In genomic region chr4:164874791-164875190, GRCh38 we compare ENCODE assay signal across 18 cellular contexts. TPM values are rescaled to one million over a fixed set of nuclear protein-coding genes. Genes with fewer than 3 reads are reported as not detected.
DNase-seq lines count a peak whose midpoint lies in the region; ATAC-seq and TF ChIP-seq lines count a peak whose summit lies in the region.
"Had no signal": no experiment of that assay in that cellular context is flagged by ENCODE, and none has a peak within 500 bp of the region (broad histone marks: within the 10 kb centered on the region; RNA-seq: fewer than 3 reads in every experiment).

No MANE protein-coding gene starts in this region.

- H3K4me1 ChIP-seq in H9 (ENCODE audit: insufficient read depth, low read length) (peaks cover 2% of the 10 kb centered on the region; the same call in 1 of the 2 replicates), PC-3 (ENCODE audit: insufficient read depth, low read length) (no peaks in the 10 kb centered on the region), trophoblast cell (ENCODE audit: control insufficient read depth in 1 of 2, insufficient read depth in 2 of 2, low read length in 2 of 2) (peaks cover 0 to 2% of the 10 kb centered on the region in 2 experiments), left lung (peaks cover 0 to 5% of the 10 kb centered on the region in 2 donors), Karpas-422 (ENCODE audit: low read length) (peaks cover 8% of the 10 kb centered on the region)

- H3K27ac ChIP-seq in H9 (ENCODE audit: insufficient read length, low read depth, low read length) = no peak overlapping the region
- no peak overlapping the region for H3K27ac ChIP-seq in PC-3 (ENCODE audit: low read length)
- no peak overlapping the region for H3K27ac ChIP-seq in epithelial cell of prostate
- H3K27ac ChIP-seq in trophoblast cell (ENCODE audit: low read depth, low read length) = no peak overlapping the region
- no peak overlapping the region for H3K27ac ChIP-seq in left lung
- H3K27ac ChIP-seq in Karpas-422 (ENCODE audit: low read length) = no peak overlapping the region
- H3K27ac ChIP-seq: C4-2B had no signal

- no peak overlapping the region for H3K4me2 ChIP-seq in H9 (ENCODE audit: insufficient read depth, insufficient read length, low read length)
- H3K4me2 ChIP-seq in PC-3 (ENCODE audit: low read length) = no peak overlapping the region
- peak overlapping the region; percentile 27 for H3K4me2 ChIP-seq in trophoblast cell (ENCODE audit: low read length)
- no peak overlapping the region for H3K4me2 ChIP-seq in Karpas-422 (ENCODE audit: low read depth, low read length, poor library complexity, severe bottlenecking)

- peaks cover 3% of the 10 kb centered on the region for H3K23me2 ChIP-seq in H9 (ENCODE audit: insufficient read length, low read depth, low read length, poor library complexity, severe bottlenecking)

- no peaks in the 10 kb centered on the region for H3F3A ChIP-seq in PC-3 (ENCODE audit: low read length, unreplicated experiment)

- H3K36me3 ChIP-seq in PC-3 (ENCODE audit: low read depth, low read length) (no peaks in the 10 kb centered on the region), trophoblast cell (ENCODE audit: control insufficient read depth in 1 of 2, insufficient read depth in 2 of 2, low read length in 2 of 2) (no peaks in the 10 kb centered on the region), left lung (no peaks in the 10 kb centered on the region), Karpas-422 (ENCODE audit: insufficient read depth, low read length) (no peaks in the 10 kb centered on the region)

- H3K23ac ChIP-seq in H9 (ENCODE audit: insufficient read length, low read depth, low read length) (no peak overlapping the region), trophoblast cell (ENCODE audit: low read length) (no peak overlapping the region)

- H3K4me3 Mint-ChIP-seq in H9 = no peak overlapping the region

- no peak overlapping the region for H2BK12ac ChIP-seq in H9 (ENCODE audit: insufficient read length, low read depth, low read length)
- H2BK12ac ChIP-seq in trophoblast cell (ENCODE audit: low read length) = no peak overlapping the region

- H4K8ac ChIP-seq in H9 (replicated peaks; ENCODE audit: insufficient read length, low read depth, low read length) = no peak overlapping the region
- H4K8ac ChIP-seq in trophoblast cell (ENCODE audit: low read depth, low read length) = peak overlapping the region; percentile 43

- H4K20me1 ChIP-seq in H9 (ENCODE audit: control insufficient read depth, insufficient read depth, insufficient read length) (no peaks in the 10 kb centered on the region), PC-3 (ENCODE audit: low read length) (no peaks in the 10 kb centered on the region), Karpas-422 (ENCODE audit: insufficient read depth, low read depth, low read length) (no peaks in the 10 kb centered on the region)

- H4K5ac ChIP-seq in H9 (ENCODE audit: insufficient read length, low read depth, low read length) = no peak overlapping the region

- peaks cover 0 to 7% of the 10 kb centered on the region in 2 experiments; a peak in 2 of 5 replicates for H3K9me3 Mint-ChIP-seq in H9

- H4K91ac ChIP-seq in H9 (ENCODE audit: insufficient read length, low read depth, low read length) = no peak overlapping the region
- no peak overlapping the region for H4K91ac ChIP-seq in trophoblast cell (ENCODE audit: low read depth, low read length)

- no peak overlapping the region for H3K14ac ChIP-seq in H9 (ENCODE audit: insufficient read depth, low read length)
- no peak overlapping the region for H3K14ac ChIP-seq in trophoblast cell (ENCODE audit: low read length)

- no peak overlapping the region for H3K56ac ChIP-seq in H9 (ENCODE audit: insufficient read length, low read depth, low read length)

- no peak overlapping the region for H3K4me3 ChIP-seq in PC-3 (ENCODE audit: low read length)
- H3K4me3 ChIP-seq in trophoblast cell (ENCODE audit: low read depth, low read length) = no peak overlapping the region
- H3K4me3 ChIP-seq in left lung = no peak overlapping the region
- no peak overlapping the region for H3K4me3 ChIP-seq in Karpas-422 (ENCODE audit: low read length)

- H3K18ac ChIP-seq in H9 (ENCODE audit: insufficient read length, low read depth, low read length) (no peak overlapping the region), trophoblast cell (ENCODE audit: low read length) (no peak overlapping the region)

- CTCF ChIA-PET in PC-3 (lab: Charles Lee) = no interaction called here

- no peak for DNase-seq in H9
- DNase-seq in PC-3 = peak; percentile 28
- peak; percentile 12 for DNase-seq in epithelial cell of prostate (ENCODE audit: low read depth, low spot score)
- DNase-seq in trophoblast cell = no peak
- DNase-seq in left lung = no peak
- DNase-seq in Karpas-422 = no peak
- DNase-seq in HK-2 (ENCODE audit: unreplicated experiment) = no peak
- DNase-seq: IMR-90, NCI-H1105 treated with DMSO at 0.1 percent for 48 hours, NCI-H1694 treated with DMSO at 0.1 percent for 48 hours, NCI-H226, NCI-H69 had no signal

- no peaks in the 10 kb centered on the region for H3K79me1 ChIP-seq in H9 (ENCODE audit: insufficient read depth, low read depth, low read length, poor library complexity, severe bottlenecking)
- H3K79me1 ChIP-seq in trophoblast cell (ENCODE audit: low read length) = no peaks in the 10 kb centered on the region

- no peak overlapping the region for H4K12ac ChIP-seq in trophoblast cell (ENCODE audit: low read depth, low read length)

- no TSS peak for BruUV-seq in PC-3 (replicated peaks; lab: Mats Ljungman, UMichigan)

- H2BK120ac ChIP-seq in H9 (ENCODE audit: low read depth, low read length, poor library complexity, severe bottlenecking) (no peak overlapping the region), trophoblast cell (ENCODE audit: insufficient read depth, low read length, poor library complexity) (no peak overlapping the region)

- no peak overlapping the region for H2BK15ac ChIP-seq in H9 (ENCODE audit: low read depth, low read length)

- TF ChIP-seq CTCF in H9 (conservative IDR thresholded peaks at IDR 0.05) = no peak
- TF ChIP-seq CTCF in PC-3 (conservative IDR thresholded peaks at IDR 0.05; ENCODE audit: low read depth, low read length) = no peak
- TF ChIP-seq CTCF in left lung (IDR thresholded peaks at IDR 0.05) = no peak

- H2BK5ac ChIP-seq in H9 (ENCODE audit: insufficient read length, low read length) = no peak overlapping the region
- H2BK5ac ChIP-seq in trophoblast cell (ENCODE audit: low read depth, low read length, poor library complexity) = no peak overlapping the region

- WGBS in H9 (ENCODE audit: extremely low coverage, insufficient read length, low lambda C conversion rate) = no CpG with 5 or more reads among the region's 3 CpGs
- no CpG with 5 or more reads among the region's 3 CpGs for WGBS in trophoblast cell (ENCODE audit: extremely low coverage, insufficient coverage, insufficient read length)

- ATAC-seq in PC-3 (no peak), left lung (no peak), GM18867 (IDR thresholded peaks at IDR 0.05; ENCODE audit: unreplicated experiment) (no peak)

- no peaks in the 10 kb centered on the region for H3K27me3 ChIP-seq in H9 (ENCODE audit: insufficient read depth, low read length)
- H3K27me3 ChIP-seq in PC-3 (ENCODE audit: low read length) = no peaks in the 10 kb centered on the region; the same call in 1 of the 2 replicates
- no peaks in the 10 kb centered on the region for H3K27me3 ChIP-seq in trophoblast cell (ENCODE audit: insufficient read depth, low read length)
- H3K27me3 ChIP-seq in left lung = no peaks in the 10 kb centered on the region
- no peaks in the 10 kb centered on the region; the same call in 1 of the 2 replicates for H3K27me3 ChIP-seq in Karpas-422 (ENCODE audit: low read length)

- H3K27me3 Mint-ChIP-seq in H9 (ENCODE audit: low read depth) = no peaks in the 10 kb centered on the region

- H3K9ac ChIP-seq in H9 (ENCODE audit: extremely low read depth, insufficient read length, low read length) (no peak overlapping the region), PC-3 (ENCODE audit: low read length) (no peak overlapping the region), trophoblast cell (ENCODE audit: low read length) (no peak overlapping the region), Karpas-422 (ENCODE audit: low read length) (no peak overlapping the region)

- peaks cover 4 to 37% (median 22%) of the 10 kb centered on the region in 3 experiments; a peak in 5 of 7 replicates for H3K36me3 Mint-ChIP-seq in H9 (ENCODE audit: insufficient read depth in 1 of 3, low read depth in 3 of 3)

- peaks cover 39 to 52% of the 10 kb centered on the region in 2 experiments for H3K4me1 Mint-ChIP-seq in H9

- no peak overlapping the region for H3T11ph ChIP-seq in H9 (ENCODE audit: low read length)

- peak overlapping the region; percentile 78 to 89 (median 81); a peak in 5 of 7 replicates for H3K27ac Mint-ChIP-seq in H9

- no peak overlapping the region for H3K4ac ChIP-seq in H9 (ENCODE audit: low read depth, low read length)
- no peak overlapping the region for H3K4ac ChIP-seq in trophoblast cell (ENCODE audit: low read depth, low read length)

- H3K79me2 ChIP-seq in H9 (ENCODE audit: insufficient read depth, low read length) (peaks cover 5% of the 10 kb centered on the region; the same call in 1 of the 2 replicates), PC-3 (ENCODE audit: low read length) (no peaks in the 10 kb centered on the region), trophoblast cell (ENCODE audit: control insufficient read depth, insufficient read depth, low read length, poor library complexity) (no peaks in the 10 kb centered on the region), Karpas-422 (ENCODE audit: low read length) (no peaks in the 10 kb centered on the region)

- no peaks in the 10 kb centered on the region for H3K9me2 ChIP-seq in PC-3 (replicated peaks; ENCODE audit: low read length)
- no peaks in the 10 kb centered on the region for H3K9me2 ChIP-seq in Karpas-422 (replicated peaks; ENCODE audit: insufficient read depth, low read length)

- intact Hi-C loops in PC-3 (cut with micrococcal nuclease) (no loop called here), left lung (cut with DNase I) (no loop called here)

- H2AK5ac ChIP-seq in H9 (ENCODE audit: insufficient read length, low read length) = no peak overlapping the region
- H2AK5ac ChIP-seq in trophoblast cell (ENCODE audit: low read length) = no peak overlapping the region

- H3K9me3 ChIP-seq in H9 (ENCODE audit: control insufficient read depth, low read depth, low read length) = no peaks in the 10 kb centered on the region
- no peaks in the 10 kb centered on the region for H3K9me3 ChIP-seq in PC-3 (ENCODE audit: low read length)
- H3K9me3 ChIP-seq in trophoblast cell (ENCODE audit: insufficient read depth, low read depth, low read length) = no peaks in the 10 kb centered on the region
- H3K9me3 ChIP-seq in left lung = no peaks in the 10 kb centered on the region
- H3K9me3 ChIP-seq in Karpas-422 (ENCODE audit: low read length) = no peaks in the 10 kb centered on the region

- POLR2A ChIA-PET in PC-3 (lab: Charles Lee; ENCODE audit: unreplicated experiment) = no interaction called here

- no peak overlapping the region for H2BK20ac ChIP-seq in H9 (ENCODE audit: low read depth, low read length, poor library complexity, severe bottlenecking)

- H2AFZ ChIP-seq in H9 (ENCODE audit: low read length) (no peak overlapping the region), PC-3 (ENCODE audit: low read length) (no peak overlapping the region), trophoblast cell (ENCODE audit: insufficient read depth, low read length, poor library complexity) (no peak overlapping the region), Karpas-422 (ENCODE audit: low read length) (no peak overlapping the region)

RNA-seq across cellular contexts. Expression of gene APELA, which starts 2.2 kb away (rescaled TPM):
- total RNA-seq in H9 (2021) = 135 and 140 TPM in 2 replicates
- not detected in 2 replicates for total RNA-seq in PC-3 (2014; rRNA removed)
- polyA plus RNA-seq in trophoblast cell (2013) = 13.9 and 15.1 TPM in 2 replicates
- under 1 TPM; 0.18 to 0.44 TPM for total RNA-seq in left lung
- not detected in 2 replicates for total RNA-seq in Karpas-422 (2014; rRNA removed; shearing (Covaris generic); ENCODE audit: low replicate concordance)
- total RNA-seq: Daoy, IMR-90, LHCN-M2, OCI-LY7, RPMI7951 had no signal
- polyA plus RNA-seq: IMR-90 had no signal

Comparison
In these comparisons a context has a peak if more than half of its experiments do, and no peak if none do; other contexts are left out.
1. DNase-seq: peak in PC-3 (single experiment) and epithelial cell of prostate (single experiment); none in H9 (single experiment), trophoblast cell (0 of 2), left lung (0 of 2), Karpas-422 (single experiment) and HK-2 (single experiment).
2. RNA of gene APELA, which starts 2.2 kb away (total RNA-seq): 135 to 140 TPM in H9; 0.18 to 0.44 TPM in left lung, not detected in PC-3 and not detected in Karpas-422; every median in the first group is over 10 times any median in the second.